1 cellular context compared by ENCODE assay signal in genomic region chr6:168034537-168034936, GRCh38.
TF ChIP-seq lines count a peak whose summit lies in the region.

No MANE protein-coding gene starts in this region.

TF ChIP-seq in GM23338, 12 proteins besides CTCF, POLR2A, EP300 and RAD21 (continued from another document):
- no peak for TF ChIP-seq REST (IDR thresholded peaks at IDR 0.05; ENCODE audit: unreplicated experiment)
- no peak for TF ChIP-seq EZH2 (IDR thresholded peaks at IDR 0.05; ENCODE audit: low read depth, unreplicated experiment)
- no peak for TF ChIP-seq ZNF114 (CRISPR knock-in tag; IDR thresholded peaks at IDR 0.05)
- no peak for TF ChIP-seq ZNF462 (CRISPR knock-in tag; IDR thresholded peaks at IDR 0.05)
